In the genomic region with DNA sequence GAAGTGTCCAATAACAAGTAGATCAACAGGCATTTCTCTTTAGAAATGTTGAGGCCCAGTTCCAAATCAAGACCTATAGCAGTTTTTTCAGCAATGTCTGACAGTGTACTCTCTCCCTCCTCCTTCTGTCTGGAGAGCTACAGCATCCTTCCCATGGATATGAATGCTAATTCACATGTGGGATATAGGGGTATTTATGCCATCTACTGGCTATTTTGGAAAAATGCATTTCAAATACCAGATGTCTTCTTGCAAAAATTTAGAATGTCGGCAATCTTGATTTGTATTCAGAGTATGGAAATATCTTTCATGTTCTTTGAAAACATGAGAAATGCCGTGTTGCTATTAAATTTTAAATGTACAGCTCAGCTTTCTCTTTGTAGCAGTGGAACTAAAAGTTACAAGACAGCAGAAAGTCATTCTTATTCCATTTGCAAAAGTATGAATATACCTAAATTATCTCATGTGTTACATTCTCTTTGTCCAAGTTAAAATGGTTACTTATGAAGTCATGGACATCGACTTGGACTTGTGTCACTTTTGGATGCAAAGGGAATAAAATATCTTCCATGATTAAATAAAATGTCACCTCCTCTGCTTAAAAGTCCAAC, we compare ENCODE assay signal across 8 cellular contexts.
DNase-seq lines count a peak whose midpoint lies in the region; ATAC-seq and TF ChIP-seq lines count a peak whose summit lies in the region.

No MANE protein-coding gene starts in this region.

- H2BK15ac ChIP-seq in neuronal stem cell (ENCODE audit: low read length), result no peak overlapping the region

- WGBS in neuronal stem cell (ENCODE audit: extremely low coverage in 2 of 2, insufficient read length in 2 of 2, insufficient replicate concordance in 1 of 2), 2 donors, result no CpG with 5 or more reads among the region's 3 CpGs
- WGBS in lower leg skin, 2 donors, result 26% methylated on average over 3 of the region's 3 CpGs

- no peaks in the 10 kb centered on the region for H3K27me3 Mint-ChIP-seq in activated CD8-positive, alpha-beta memory T cell treated with anti-CD3 and anti-CD28 coated beads, Interleukin-2, amount 10 ng/mL, durations not matched to agents 7 days and 5 days
- no peaks in the 10 kb centered on the region for H3K27me3 Mint-ChIP-seq in T-helper 17 cell

- no peaks in the 10 kb centered on the region for H3K79me1 ChIP-seq in neuronal stem cell (ENCODE audit: low read depth, low read length)

- POLR2A ChIA-PET in HEK293 (lab: Yijun Ruan, JAX), result interaction anchor here (1.1 kb wide), 1 partner anchor 1066 kb away, joined by 4 read pairs; no protein-coding TSS in a partner anchor

- H2BK120ac ChIP-seq in neuronal stem cell (ENCODE audit: low read depth, low read length), result no peak overlapping the region

- H2BK12ac ChIP-seq in neuronal stem cell (ENCODE audit: low read length), result no peak overlapping the region

- H4K8ac ChIP-seq in neuronal stem cell (ENCODE audit: low read depth, low read length), result no peak overlapping the region

- H3K36me3 Mint-ChIP-seq in activated CD8-positive, alpha-beta memory T cell treated with anti-CD3 and anti-CD28 coated beads, Interleukin-2, amount 10 ng/mL, durations not matched to agents 7 days and 5 days, result no peaks in the 10 kb centered on the region
- H3K36me3 Mint-ChIP-seq in T-helper 17 cell (ENCODE audit: low read depth), result no peaks in the 10 kb centered on the region

- H4K91ac ChIP-seq in neuronal stem cell (ENCODE audit: low read depth, low read length, poor library complexity), result no peak overlapping the region

- H3K9me3 ChIP-seq in HEK293 (ENCODE audit: control insufficient read depth, insufficient read depth, low read depth, low read length), result no peaks in the 10 kb centered on the region
- H3K9me3 ChIP-seq in neuronal stem cell (replicated peaks in 1 of 2; ENCODE audit: control insufficient read depth in 2 of 2, insufficient read depth in 1 of 2, low read depth in 1 of 2, low read length in 2 of 2), result no peaks in the 10 kb centered on the region
- H3K9me3 ChIP-seq in T-helper 17 cell (ENCODE audit: control insufficient read depth, low read length, poor library complexity, severe bottlenecking), result no peaks in the 10 kb centered on the region

- H3K9me3 Mint-ChIP-seq in activated CD8-positive, alpha-beta memory T cell treated with anti-CD3 and anti-CD28 coated beads, Interleukin-2, amount 10 ng/mL, durations not matched to agents 7 days and 5 days (ENCODE audit: low read depth), result peaks cover 3% of the 10 kb centered on the region

- no peak overlapping the region for H3K4me3 Mint-ChIP-seq in activated CD8-positive, alpha-beta memory T cell treated with anti-CD3 and anti-CD28 coated beads, Interleukin-2, amount 10 ng/mL, durations not matched to agents 7 days and 5 days
- no peak overlapping the region for H3K4me3 Mint-ChIP-seq in T-helper 17 cell

- H3K4me1 ChIP-seq in HEK293 (ENCODE audit: control insufficient read depth, insufficient read depth, low read length), result no peaks in the 10 kb centered on the region
- H3K4me1 ChIP-seq in neuronal stem cell (ENCODE audit: control insufficient read depth in 2 of 2, insufficient read depth in 1 of 2, low read depth in 1 of 2, low read length in 2 of 2), result no peaks in the 10 kb centered on the region

- no peak overlapping the region for H2AFZ ChIP-seq in neuronal stem cell (ENCODE audit: low read length)

- no peak overlapping the region for H3K4ac ChIP-seq in neuronal stem cell (ENCODE audit: low read length)

- no peak overlapping the region for H3K9ac ChIP-seq in neuronal stem cell (ENCODE audit: low read depth, low read length, poor library complexity)

- CTCF ChIA-PET in HEK293 (lab: Yijun Ruan, JAX), result interaction anchor here (0.5 to 1.8 kb wide), 10 partner anchors 9 to 1078 kb away, joined by 3 to 27 read pairs (median 4); no protein-coding TSS in a partner anchor
- CTCF ChIA-PET in activated CD8-positive, alpha-beta memory T cell treated with anti-CD3 and anti-CD28 coated beads, Interleukin-2, amount 10 ng/mL, durations not matched to agents 7 days and 5 days (lab: Charles Lee), result no interaction called here

- no peak for ATAC-seq in activated CD8-positive, alpha-beta memory T cell treated with anti-CD3 and anti-CD28 coated beads, Interleukin-2, amount 10 ng/mL, durations not matched to agents 7 days and 5 days
- no peak for ATAC-seq in T-helper 17 cell

- H2BK5ac ChIP-seq in neuronal stem cell (ENCODE audit: low read length), result no peak overlapping the region

- H3K23ac ChIP-seq in neuronal stem cell (ENCODE audit: low read depth, low read length, poor library complexity), result no peak overlapping the region

- H3K14ac ChIP-seq in neuronal stem cell (ENCODE audit: low read length), result no peak overlapping the region

- no peak overlapping the region for H3K4me2 ChIP-seq in neuronal stem cell (ENCODE audit: insufficient read depth, low read length, poor library complexity, severe bottlenecking)

- H3K27ac ChIP-seq in HEK293 (ENCODE audit: extremely low read depth, low read depth, low read length) (no peak overlapping the region), neuronal stem cell (replicated peaks; ENCODE audit: low read length) (no peak overlapping the region)

- no peak overlapping the region for H2AK5ac ChIP-seq in neuronal stem cell (ENCODE audit: low read depth, low read length)

- peak; percentile 69 for DNase-seq in A172 (ENCODE audit: low spot score)
- DNase-seq in NCI-H69 (lab: John Stamatoyannopoulos, UW), result peak; percentile 76
- DNase-seq in cerebellar cortex (ENCODE audit: low spot score), result peak; percentile 69
- DNase-seq in neuronal stem cell (ENCODE audit: low spot score), result peak; percentile 9
- DNase-seq in activated CD8-positive, alpha-beta memory T cell treated with anti-CD3 and anti-CD28 coated beads, Interleukin-2, amount 10 ng/mL, durations not matched to agents 7 days and 5 days, result no peak
- DNase-seq in lower leg skin (ENCODE audit: low spot score in 2 of 2), result no peak
- no peak for DNase-seq in T-helper 17 cell

- no peak for TF ChIP-seq POLR2A in lower leg skin (IDR thresholded peaks at IDR 0.05)

- no peaks in the 10 kb centered on the region for H3K27me3 ChIP-seq in neuronal stem cell (ENCODE audit: control insufficient read depth in 3 of 3, insufficient read depth in 3 of 3, low read depth in 1 of 3, low read length in 3 of 3)

- no peak overlapping the region for H3K27ac Mint-ChIP-seq in activated CD8-positive, alpha-beta memory T cell treated with anti-CD3 and anti-CD28 coated beads, Interleukin-2, amount 10 ng/mL, durations not matched to agents 7 days and 5 days
- no peak overlapping the region for H3K27ac Mint-ChIP-seq in T-helper 17 cell

- H3K4me3 ChIP-seq in HEK293 (ENCODE audit: low read depth, low read length) (no peak overlapping the region), neuronal stem cell (ENCODE audit: low read length in 2 of 2) (no peak overlapping the region), lower leg skin (ENCODE audit: low read depth, poor library complexity, severe bottlenecking) (no peak overlapping the region)

- H3K36me3 ChIP-seq in HEK293 (ENCODE audit: control insufficient read depth in 2 of 2, insufficient read depth in 1 of 2, low read length in 2 of 2), result no peaks in the 10 kb centered on the region
- no peaks in the 10 kb centered on the region for H3K36me3 ChIP-seq in neuronal stem cell (replicated peaks in 1 of 2; ENCODE audit: control insufficient read depth in 2 of 2, insufficient read depth in 2 of 2, low read length in 2 of 2)

- H3K18ac ChIP-seq in neuronal stem cell (ENCODE audit: low read length), result no peak overlapping the region

- TF ChIP-seq CTCF in HEK293 (tag by site-specific recombination; IDR thresholded peaks at IDR 0.05) (0 out of 2 replicates have a peak, but pooled peaks have one; percentile 21), lower leg skin (IDR thresholded peaks at IDR 0.05) (no peak)

- no peaks in the 10 kb centered on the region for H3K4me1 Mint-ChIP-seq in activated CD8-positive, alpha-beta memory T cell treated with anti-CD3 and anti-CD28 coated beads, Interleukin-2, amount 10 ng/mL, durations not matched to agents 7 days and 5 days
- H3K4me1 Mint-ChIP-seq in T-helper 17 cell, result no peaks in the 10 kb centered on the region

- intact Hi-C loops in lower leg skin (cut with DNase I; ENCODE audit: low total_unique reads), result loop anchor here (10.0 kb wide), 1 partner anchor 1067 kb away; a partner anchor contains a TSS

TF ChIP-seq in HEK293, 187 proteins besides CTCF, POLR2A, EP300 and RAD21:
- TF ChIP-seq, protein P1, sequence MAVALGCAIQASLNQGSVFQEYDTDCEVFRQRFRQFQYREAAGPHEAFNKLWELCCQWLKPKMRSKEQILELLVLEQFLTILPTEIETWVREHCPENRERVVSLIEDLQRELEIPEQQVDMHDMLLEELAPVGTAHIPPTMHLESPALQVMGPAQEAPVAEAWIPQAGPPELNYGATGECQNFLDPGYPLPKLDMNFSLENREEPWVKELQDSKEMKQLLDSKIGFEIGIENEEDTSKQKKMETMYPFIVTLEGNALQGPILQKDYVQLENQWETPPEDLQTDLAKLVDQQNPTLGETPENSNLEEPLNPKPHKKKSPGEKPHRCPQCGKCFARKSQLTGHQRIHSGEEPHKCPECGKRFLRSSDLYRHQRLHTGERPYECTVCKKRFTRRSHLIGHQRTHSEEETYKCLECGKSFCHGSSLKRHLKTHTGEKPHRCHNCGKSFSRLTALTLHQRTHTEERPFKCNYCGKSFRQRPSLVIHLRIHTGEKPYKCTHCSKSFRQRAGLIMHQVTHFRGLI (tag by site-specific recombination; IDR thresholded peaks at IDR 0.05), result no peak
- TF ChIP-seq IKZF3 (tag by site-specific recombination; IDR thresholded peaks at IDR 0.05), result 0 out of 2 replicates have a peak, but pooled peaks have one; percentile 8
- TF ChIP-seq ZNF23 (tag by site-specific recombination; IDR thresholded peaks at IDR 0.05; ENCODE audit: borderline replicate concordance), result no peak
- TF ChIP-seq ZNF654 (tag by site-specific recombination; IDR thresholded peaks at IDR 0.05; ENCODE audit: low read depth), result peak; percentile 81
TF ChIP-seq in HEK293: peak in this region for 2.

Comparison
In these comparisons a context has a peak if more than half of its experiments do, and no peak if none do; other contexts are left out.
1. DNase-seq: peak in A172 (single experiment), NCI-H69 (single experiment), cerebellar cortex (single experiment) and neuronal stem cell (single experiment); none in activated CD8-positive, alpha-beta memory T cell treated with anti-CD3 and anti-CD28 coated beads, Interleukin-2, amount 10 ng/mL, durations not matched to agents 7 days and 5 days (single experiment), lower leg skin (0 of 2) and T-helper 17 cell (0 of 3).